10 cellular contexts compared by ENCODE assay signal in genomic region chr7:16295558-16295957, GRCh38.
"Had no signal": no experiment of that assay in that cellular context is flagged by ENCODE, and none has a peak within 500 bp of the region (broad histone marks: within the 10 kb centered on the region; RNA-seq: fewer than 3 reads in every experiment).

No MANE protein-coding gene starts in this region.

- ATAC-seq: effector memory CD8-positive, alpha-beta T cell had no signal

- H3K4me3 ChIP-seq: tibial nerve, uterus had no signal

- DNase-seq: activated CD4-positive, alpha-beta T cell treated with anti-CD3 and anti-CD28 coated beads, Interleukin-2, amount 10 ng/mL, durations not matched to agents 7 days and 5 days; activated CD8-positive, alpha-beta memory T cell treated with anti-CD3 and anti-CD28 coated beads, Interleukin-2, amount 50 U/mL, for 48 hours; activated gamma-delta T cell treated with Interleukin-2 at 50 U/mL for 16 hours; dermis blood vessel endothelial cell; effector memory CD8-positive, alpha-beta T cell; naive B cell; stimulated activated naive CD4-positive, alpha-beta T cell; substantia nigra; uterus had no signal
